10 cellular contexts compared by ENCODE assay signal in the genomic region with DNA sequence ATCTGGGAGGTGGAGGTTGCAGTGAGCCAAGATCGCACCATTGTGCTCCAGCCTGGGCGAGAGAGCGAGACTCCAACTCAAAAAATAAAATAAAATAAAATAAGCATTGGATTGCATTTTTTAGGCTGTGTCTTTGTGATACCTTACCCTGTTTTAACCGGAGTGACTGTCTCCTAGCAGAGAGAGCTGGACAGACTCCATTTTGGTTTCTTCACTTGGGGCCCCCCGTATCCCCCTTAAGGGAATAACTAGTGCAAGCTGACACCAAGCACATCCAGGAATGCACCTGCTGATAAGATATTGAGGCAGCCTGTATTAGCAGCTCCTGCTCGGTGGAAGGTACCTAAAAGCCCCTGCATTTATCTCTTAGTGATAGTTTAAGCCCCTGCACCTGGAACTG. TPM values are rescaled to one million over a fixed set of nuclear protein-coding genes. Genes with fewer than 3 reads are reported as not detected.
"Had no signal": no experiment of that assay in that cellular context is flagged by ENCODE, and none has a peak within 500 bp of the region (broad histone marks: within the 10 kb centered on the region; RNA-seq: fewer than 3 reads in every experiment).

No MANE protein-coding gene starts in this region.

- H3K4me1 Mint-ChIP-seq: IgD-negative memory B cell had no signal

- H3K27ac ChIP-seq: HL-60, KMS-11 had no signal

- FAIRE-seq: HepG2, HTR-8/SVneo had no signal

- H3K4me2 ChIP-seq: KMS-11 had no signal

- H3K27ac Mint-ChIP-seq: IgD-negative memory B cell had no signal

- H3K4me3 Mint-ChIP-seq: IgD-negative memory B cell had no signal

- ATAC-seq: HepG2 had no signal

- H3K9ac ChIP-seq: KMS-11 had no signal

- DNase-seq: IMR-90, KBM-7, KG1 had no signal

RNA-seq across cellular contexts. Expression of a gene that starts 20.8 kb away (rescaled TPM):
- total RNA-seq: HepG2, HT-29, HT1080, IMR-90 had no signal
- polyA plus RNA-seq: HepG2, IgD-negative memory B cell, IMR-90 had no signal

RNA-seq across cellular contexts. Expression of a gene that starts 26.3 kb away (rescaled TPM):
- total RNA-seq: HepG2 had no signal
- polyA plus RNA-seq: HepG2 had no signal

RNA-seq across cellular contexts. Expression of a gene that starts 29.9 kb away (rescaled TPM):
- total RNA-seq: HepG2, HT-29 had no signal
- polyA plus RNA-seq: HepG2, IgD-negative memory B cell had no signal

RNA-seq across cellular contexts. Expression of a gene that starts 40.7 kb away (rescaled TPM):
- total RNA-seq: HepG2, HT-29, HT1080, IMR-90 had no signal
- polyA plus RNA-seq: IgD-negative memory B cell, IMR-90 had no signal
